12 cellular contexts compared by ENCODE assay signal in the genomic region with DNA sequence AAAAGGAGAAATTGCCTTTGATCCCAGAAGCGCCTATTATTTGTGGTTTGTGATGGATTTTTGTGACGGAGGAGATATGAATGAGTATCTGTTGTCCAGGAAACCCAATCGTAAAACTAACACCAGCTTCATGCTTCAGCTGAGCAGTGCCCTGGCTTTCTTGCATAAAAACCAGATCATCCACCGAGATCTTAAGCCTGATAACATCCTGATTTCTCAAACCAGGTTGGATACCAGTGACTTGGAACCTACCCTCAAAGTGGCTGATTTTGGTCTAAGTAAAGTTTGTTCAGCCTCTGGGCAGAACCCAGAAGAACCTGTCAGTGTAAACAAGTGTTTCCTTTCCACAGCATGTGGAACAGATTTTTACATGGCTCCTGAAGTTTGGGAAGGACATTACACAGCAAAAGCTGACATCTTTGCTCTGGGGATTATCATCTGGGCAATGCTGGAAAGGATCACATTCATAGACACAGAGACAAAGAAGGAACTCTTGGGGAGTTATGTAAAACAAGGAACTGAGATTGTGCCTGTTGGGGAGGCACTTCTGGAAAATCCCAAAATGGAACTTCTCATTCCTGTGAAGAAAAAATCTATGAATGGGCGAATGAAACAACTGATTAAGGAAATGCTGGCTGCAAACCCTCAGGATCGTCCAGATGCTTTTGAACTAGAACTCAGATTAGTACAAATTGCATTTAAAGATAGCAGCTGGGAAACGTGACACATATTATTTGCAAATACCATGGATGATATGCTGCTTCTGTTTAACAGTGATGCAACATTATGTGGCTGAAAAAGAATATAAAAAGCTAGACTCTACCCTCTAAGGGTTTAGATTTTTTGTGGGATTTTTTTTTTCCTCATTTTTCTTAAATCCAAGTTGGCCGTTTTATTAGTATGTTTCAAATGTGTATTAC. TPM values are rescaled to one million over a fixed set of nuclear protein-coding genes. Genes with fewer than 3 reads are reported as not detected.
DNase-seq lines count a peak whose midpoint lies in the region; ATAC-seq, FAIRE-seq and TF ChIP-seq lines count a peak whose summit lies in the region.
"Had no signal": no experiment of that assay in that cellular context is flagged by ENCODE, and none has a peak within 500 bp of the region (broad histone marks: within the 10 kb centered on the region; RNA-seq: fewer than 3 reads in every experiment).

No MANE protein-coding gene starts in this region.

- peak; percentile 87 for FAIRE-seq in islet of Langerhans (lab: Jason Lieb, UNC)

- H3K27me3 ChIP-seq in RWPE2 (ENCODE audit: insufficient read depth, poor library complexity, severe bottlenecking) (no peaks in the 10 kb centered on the region), thyroid gland (no peaks in the 10 kb centered on the region)

- TF ChIP-seq POLR2A in thyroid gland (IDR thresholded peaks at IDR 0.05) (peak in 1 of 2 donors; percentile 25), lower leg skin (IDR thresholded peaks at IDR 0.05) (no peak)

- DNase-seq in activated naive CD8-positive, alpha-beta T cell treated with anti-CD3 and anti-CD28 coated beads, Interleukin-2, amount 50 U/mL, for 24 hours: no peak
- DNase-seq in RWPE2 (ENCODE audit: low spot score) (no peak), thyroid gland (peak; percentile 59 to 63), cerebellar cortex (ENCODE audit: low spot score) (no peak), lower leg skin (ENCODE audit: low spot score in 2 of 2) (no peak)
- DNase-seq: hippocampal formation, NCI-H1417 treated with DMSO at 0.1 percent for 48 hours had no signal

- no peak for ATAC-seq in activated naive CD8-positive, alpha-beta T cell treated with anti-CD3 and anti-CD28 coated beads, Interleukin-2, amount 50 U/mL, for 24 hours
- ATAC-seq in RWPE2 (ENCODE audit: low read depth): no peak
- ATAC-seq in GM19023 (IDR thresholded peaks at IDR 0.05; ENCODE audit: unreplicated experiment): no peak

- WGBS in thyroid gland, 2 donors: 47 to 60% methylated on average over 8 of the region's 8 CpGs
- 54 to 59% methylated on average over 8 of the region's 8 CpGs for WGBS in lower leg skin, 2 donors

- H3K27ac Mint-ChIP-seq in activated naive CD8-positive, alpha-beta T cell: peak overlapping the region; percentile 70
- H3K27ac Mint-ChIP-seq in activated naive CD8-positive, alpha-beta T cell treated with anti-CD3 and anti-CD28 coated beads, Interleukin-2, amount 50 U/mL, for 24 hours: no peak overlapping the region

- H3K9me3 ChIP-seq in RWPE2 (ENCODE audit: severe bottlenecking) (no peaks in the 10 kb centered on the region), thyroid gland (no peaks in the 10 kb centered on the region)

- intact Hi-C loops in thyroid gland (cut with DNase I) (no loop called here), lower leg skin (cut with DNase I; ENCODE audit: low total_unique reads) (no loop called here)

- H3K4me1 ChIP-seq in RWPE2 (ENCODE audit: insufficient read depth, poor library complexity, severe bottlenecking) (peaks cover 36% of the 10 kb centered on the region), thyroid gland (peaks cover 48 to 60% of the 10 kb centered on the region in 2 donors)

- no peak overlapping the region for H3K4me3 ChIP-seq in RWPE2 (ENCODE audit: severe bottlenecking)
- H3K4me3 ChIP-seq in thyroid gland (replicated peaks in 1 of 3): no peak overlapping the region
- no peak overlapping the region for H3K4me3 ChIP-seq in lower leg skin (ENCODE audit: low read depth, poor library complexity, severe bottlenecking)

- TF ChIP-seq CTCF in RWPE2 (IDR thresholded peaks at IDR 0.05; ENCODE audit: poor library complexity, severe bottlenecking) (no peak), thyroid gland (IDR thresholded peaks at IDR 0.05) (peak in 1 of 6 experiments; percentile 7), lower leg skin (IDR thresholded peaks at IDR 0.05) (no peak)

- H3K36me3 ChIP-seq in RWPE2 (ENCODE audit: low read depth): peaks cover 16% of the 10 kb centered on the region
- H3K36me3 ChIP-seq in thyroid gland: no peaks in the 10 kb centered on the region

- H3K27ac ChIP-seq in RWPE2 (ENCODE audit: poor library complexity, severe bottlenecking) (peak overlapping the region; percentile 52), thyroid gland (peak overlapping the region; percentile 10 to 80 (median 69))

- no peaks in the 10 kb centered on the region for H3K9me3 Mint-ChIP-seq in activated naive CD8-positive, alpha-beta T cell (ENCODE audit: low read depth)
- H3K9me3 Mint-ChIP-seq in activated naive CD8-positive, alpha-beta T cell treated with anti-CD3 and anti-CD28 coated beads, Interleukin-2, amount 50 U/mL, for 24 hours: no peaks in the 10 kb centered on the region
- H3K9me3 Mint-ChIP-seq: neural crest cell had no signal

- H3K36me3 Mint-ChIP-seq in activated naive CD8-positive, alpha-beta T cell: no peaks in the 10 kb centered on the region
- H3K36me3 Mint-ChIP-seq in activated naive CD8-positive, alpha-beta T cell treated with anti-CD3 and anti-CD28 coated beads, Interleukin-2, amount 50 U/mL, for 24 hours (ENCODE audit: low read depth): peaks cover 22% of the 10 kb centered on the region

- H3K4me3 Mint-ChIP-seq in activated naive CD8-positive, alpha-beta T cell: no peak overlapping the region
- H3K4me3 Mint-ChIP-seq in activated naive CD8-positive, alpha-beta T cell treated with anti-CD3 and anti-CD28 coated beads, Interleukin-2, amount 50 U/mL, for 24 hours: no peak overlapping the region
- H3K4me3 Mint-ChIP-seq: neural crest cell had no signal

- H3K4me1 Mint-ChIP-seq in activated naive CD8-positive, alpha-beta T cell (ENCODE audit: low read depth): peaks cover 64% of the 10 kb centered on the region
- H3K4me1 Mint-ChIP-seq in activated naive CD8-positive, alpha-beta T cell treated with anti-CD3 and anti-CD28 coated beads, Interleukin-2, amount 50 U/mL, for 24 hours: peaks cover 56% of the 10 kb centered on the region
- H3K4me1 Mint-ChIP-seq: neural crest cell had no signal

- no peaks in the 10 kb centered on the region for H3K27me3 Mint-ChIP-seq in activated naive CD8-positive, alpha-beta T cell
- H3K27me3 Mint-ChIP-seq in activated naive CD8-positive, alpha-beta T cell treated with anti-CD3 and anti-CD28 coated beads, Interleukin-2, amount 50 U/mL, for 24 hours: no peaks in the 10 kb centered on the region

RNA-seq across cellular contexts. Expression of gene PDIK1L, which starts 10.5 kb away (rescaled TPM):
- total RNA-seq in thyroid gland: 10 to 100 TPM; 24.2 to 39.0 (median 25.5) TPM
- 10 to 100 TPM; 14.0 to 16.7 (median 14.4) TPM for total RNA-seq in lower leg skin

RNA-seq across cellular contexts. Expression of gene FAM110D, which starts 36.8 kb away (rescaled TPM):
- total RNA-seq in thyroid gland (10 to 100 TPM in 1 of 4 donors, 1 to 10 TPM in 3; 3.5 to 15.6 (median 6.8) TPM), lower leg skin (1 to 10 TPM in 3 of 4 donors, under 1 TPM in 1; 0.57 to 9.1 (median 3.2) TPM)

RNA-seq across cellular contexts. Expression of gene C1orf232, which starts 46.6 kb away (rescaled TPM):
- total RNA-seq in thyroid gland (not detected), lower leg skin (not detected)
- total RNA-seq: cerebellum, neural crest cell had no signal

RNA-seq across cellular contexts. Expression of gene ZNF593, which starts 47.6 kb away (rescaled TPM):
- total RNA-seq in thyroid gland (10 to 100 TPM; 18.3 to 65.8 (median 27.3) TPM), lower leg skin (10 to 100 TPM; 17.4 to 49.3 (median 31.4) TPM)

RNA-seq across cellular contexts. Expression of gene ZNF593OS, which starts 49.5 kb away (rescaled TPM):
- total RNA-seq in thyroid gland (under 1 TPM in 1 of 4 donors, not detected in 3; 0.33 TPM), lower leg skin (not detected)
- total RNA-seq: neural crest cell had no signal

Comparison
In these comparisons a context has a peak if more than half of its experiments do, and no peak if none do; other contexts are left out.
1. DNase-seq: peak in thyroid gland (2 of 2); none in activated naive CD8-positive, alpha-beta T cell treated with anti-CD3 and anti-CD28 coated beads, Interleukin-2, amount 50 U/mL, for 24 hours (single experiment), RWPE2 (single experiment), cerebellar cortex (single experiment) and lower leg skin (0 of 2).